24 cellular contexts compared by ENCODE assay signal in genomic region chr17:58089111-58089510, GRCh38. TPM values are rescaled to one million over a fixed set of nuclear protein-coding genes. Genes with fewer than 3 reads are reported as not detected.
A peak's percentile ranks its signal among the peaks of the same experiment; 100 is the strongest.
DNase-seq lines count a peak whose midpoint lies in the region; ATAC-seq, FAIRE-seq and TF ChIP-seq lines count a peak whose summit lies in the region.
"Had no signal": no experiment of that assay in that cellular context is flagged by ENCODE, and none has a peak within 500 bp of the region (broad histone marks: within the 10 kb centered on the region; RNA-seq: fewer than 3 reads in every experiment).

No MANE protein-coding gene starts in this region.

- H2BK120ac ChIP-seq in neuronal stem cell (ENCODE audit: low read depth, low read length), result no peak overlapping the region

- H3K4me2 ChIP-seq in neuronal stem cell (ENCODE audit: insufficient read depth, low read length, poor library complexity, severe bottlenecking), result no peak overlapping the region

- H2AFZ ChIP-seq in neuronal stem cell (ENCODE audit: low read length), result no peak overlapping the region

- no peak overlapping the region for H2BK5ac ChIP-seq in neuronal stem cell (ENCODE audit: low read length)

- no peak overlapping the region for H3K14ac ChIP-seq in neuronal stem cell (ENCODE audit: low read length)

- no peak overlapping the region for H2BK15ac ChIP-seq in neuronal stem cell (ENCODE audit: low read length)

- WGBS in neuronal stem cell (ENCODE audit: extremely low coverage in 2 of 2, insufficient read length in 2 of 2, insufficient replicate concordance in 1 of 2), 2 donors, result no CpG with 5 or more reads among the region's 11 CpGs

- H4K91ac ChIP-seq in neuronal stem cell (ENCODE audit: low read depth, low read length, poor library complexity), result no peak overlapping the region

- DNase-seq in G401 (ENCODE audit: low spot score) (peak; percentile 56), NT2/D1 (ENCODE audit: low read depth, low spot score) (no peak), dorsolateral prefrontal cortex (peak in 2 of 10 donors; percentile 27 to 41), neuronal stem cell (ENCODE audit: low spot score) (no peak), AG08396 (ENCODE audit: low spot score) (no peak), GM12891 (ENCODE audit: insufficient read length, low spot score) (no peak)
- DNase-seq: activated CD4-positive, alpha-beta T cell treated with anti-CD3 and anti-CD28 coated beads for 48 hours; aorta; dermis blood vessel endothelial cell; kidney; lower lobe of right lung; NCI-H1436 treated with DMSO at 0.1 percent for 48 hours; NCI-H2107; NCI-H774; sigmoid colon; stimulated activated CD4-positive, alpha-beta T cell treated with anti-CD3 and anti-CD28 coated beads, Interleukin-4, amount 100 ng/mL, for 4 hours had no signal

- no peak overlapping the region for H3K4ac ChIP-seq in neuronal stem cell (ENCODE audit: low read length)

- H3K4me1 ChIP-seq in NT2/D1 (ENCODE audit: insufficient read depth, insufficient read length) (peaks cover 16% of the 10 kb centered on the region), neuronal stem cell (ENCODE audit: control insufficient read depth in 2 of 2, insufficient read depth in 1 of 2, low read depth in 1 of 2, low read length in 2 of 2) (peaks cover 34 to 36% of the 10 kb centered on the region in 2 donors)

- H3K36me3 ChIP-seq in NT2/D1 (ENCODE audit: insufficient read depth, insufficient read length, low read length) (peaks cover 92% of the 10 kb centered on the region), neuronal stem cell (replicated peaks in 1 of 2; ENCODE audit: control insufficient read depth in 2 of 2, insufficient read depth in 2 of 2, low read length in 2 of 2) (peaks cover 68 to 98% of the 10 kb centered on the region in 2 donors)

- in situ Hi-C loops in G401 (cut with HindIII; ENCODE audit: low sequenced_read_pairs), result no loop called here

- H3K27ac ChIP-seq in dorsolateral prefrontal cortex (peak overlapping the region in 57 of 59 donors; percentile 8 to 90 (median 77)), neuronal stem cell (replicated peaks; ENCODE audit: low read length) (peak overlapping the region; percentile 14)
- H3K27ac ChIP-seq: cardiac muscle cell, lower lobe of right lung, sigmoid colon had no signal

- no peak for ATAC-seq in GM19023 (IDR thresholded peaks at IDR 0.05; ENCODE audit: unreplicated experiment)
- no peak for ATAC-seq in GM21390 (IDR thresholded peaks at IDR 0.05; ENCODE audit: unreplicated experiment)
- ATAC-seq: lower lobe of right lung had no signal

- intact Hi-C loops in dorsolateral prefrontal cortex (cut with DNase I), result loop anchor here (10.0 kb wide), 2 partner anchors 224 to 266 kb away; partner anchors contain the start of gene SUPT4H1 (in 1 of the 2)

- H3K79me1 ChIP-seq in neuronal stem cell (ENCODE audit: low read depth, low read length), result peaks cover 10% of the 10 kb centered on the region

- no peaks in the 10 kb centered on the region for H3K9me3 ChIP-seq in NT2/D1 (ENCODE audit: insufficient read depth, low read length)
- no peaks in the 10 kb centered on the region for H3K9me3 ChIP-seq in neuronal stem cell (replicated peaks in 1 of 2; ENCODE audit: control insufficient read depth in 2 of 2, insufficient read depth in 1 of 2, low read depth in 1 of 2, low read length in 2 of 2)
- H3K9me3 ChIP-seq: lower lobe of right lung, sigmoid colon had no signal

- TF ChIP-seq CTCF in dorsolateral prefrontal cortex (IDR thresholded peaks at IDR 0.05 in 54 of 56, conservative IDR thresholded peaks at IDR 0.05 in 2 of 56; ENCODE audit: low read depth in 1 of 56, partially characterized antibody in 56 of 56), result peak in 2 of 56 donors; percentile 10 to 14

- no peak overlapping the region for H2BK12ac ChIP-seq in neuronal stem cell (ENCODE audit: low read length)

- H3K9ac ChIP-seq in NT2/D1 (ENCODE audit: insufficient read length, low read depth), result peak overlapping the region; percentile 21
- H3K9ac ChIP-seq in neuronal stem cell (ENCODE audit: low read depth, low read length, poor library complexity), result no peak overlapping the region

- TF ChIP-seq POLR2A in GM12891 (IDR thresholded peaks at IDR 0.05; ENCODE audit: low read depth, low read length), result no peak

- H3K27me3 ChIP-seq in NT2/D1 (ENCODE audit: insufficient read depth, insufficient read length) (no peaks in the 10 kb centered on the region), dorsolateral prefrontal cortex (no peaks in the 10 kb centered on the region), neuronal stem cell (ENCODE audit: control insufficient read depth in 3 of 3, insufficient read depth in 3 of 3, low read depth in 1 of 3, low read length in 3 of 3) (no peaks in the 10 kb centered on the region)
- H3K27me3 ChIP-seq: cardiac muscle cell, sigmoid colon had no signal

- no peak overlapping the region for H4K8ac ChIP-seq in neuronal stem cell (ENCODE audit: low read depth, low read length)

- H3K23ac ChIP-seq in neuronal stem cell (ENCODE audit: low read depth, low read length, poor library complexity), result no peak overlapping the region

- no peak overlapping the region for H2AK5ac ChIP-seq in neuronal stem cell (ENCODE audit: low read depth, low read length)

- H3K18ac ChIP-seq in neuronal stem cell (ENCODE audit: low read length), result no peak overlapping the region

- H3K4me3 ChIP-seq in NT2/D1 (ENCODE audit: insufficient read length, low read depth) (no peak overlapping the region), dorsolateral prefrontal cortex (peak overlapping the region in 27 of 59 donors; percentile 0 to 47 (median 30)), neuronal stem cell (ENCODE audit: low read length in 2 of 2) (no peak overlapping the region)
- H3K4me3 ChIP-seq: cardiac muscle cell, lower lobe of right lung, sigmoid colon had no signal

- FAIRE-seq in GM12891 (lab: Jason Lieb, UNC), result no peak
- FAIRE-seq: kidney had no signal

TF ChIP-seq in GM12891, 5 proteins besides CTCF, POLR2A, EP300 and RAD21:
- TF ChIP-seq SPI1 (IDR thresholded peaks at IDR 0.05; ENCODE audit: low read depth, low read length) (no peak), POLR2AphosphoS5 (IDR thresholded peaks at IDR 0.05; ENCODE audit: low read depth, low read length) (no peak), TAF1 (IDR thresholded peaks at IDR 0.05; ENCODE audit: low read depth, low read length) (no peak), POU2F2 (IDR thresholded peaks at IDR 0.05; ENCODE audit: low read depth, low read length) (no peak), PAX5 (IDR thresholded peaks at IDR 0.05; ENCODE audit: insufficient read depth, low read length, severe bottlenecking) (no peak)
TF ChIP-seq in GM12891: peak in this region for 0.

RNA-seq across cellular contexts. Expression of gene DYNLL2, which starts 5.9 kb away (rescaled TPM):
- total RNA-seq in G401 (2014; rRNA removed; shearing (Covaris generic)), result 10.5 and 11.5 TPM in 2 replicates
- total RNA-seq in dorsolateral prefrontal cortex, result 100 to 1,000 TPM in 25 of 120 experiments, 10 to 100 TPM in 95; 59.6 to 128 (median 88.8) TPM
- 57.2 TPM for polyA plus RNA-seq in neuronal stem cell (2013, experiment 1 of 2)
- 56.7 TPM for polyA plus RNA-seq in neuronal stem cell (2013, experiment 2 of 2)
- 20.1 TPM for polyA plus RNA-seq in GM12891 (2012; ENCODE audit: low read depth, missing spikeins)

RNA-seq across cellular contexts. Expression of gene OR4D1, which starts 59.1 kb away (rescaled TPM):
- not detected in 2 replicates for total RNA-seq in G401 (2014; rRNA removed; shearing (Covaris generic))
- total RNA-seq in dorsolateral prefrontal cortex, result under 1 TPM in 20 of 120 experiments, not detected in 100; 0.08 to 0.31 (median 0.13) TPM
- 0.17 TPM for polyA plus RNA-seq in neuronal stem cell (2013, experiment 1 of 2)
- polyA plus RNA-seq in neuronal stem cell (2013, experiment 2 of 2), result 0.19 TPM
- polyA plus RNA-seq in GM12891 (2012; ENCODE audit: low read depth, missing spikeins), result not detected
- total RNA-seq: aorta, cardiac muscle cell, dermis blood vessel endothelial cell, fibroblast of lung, lower lobe of right lung, mucosa of gallbladder, OCI-LY7, progenitor cell of endocrine pancreas, sigmoid colon had no signal
- polyA plus RNA-seq: aorta, cardiac muscle cell, CD14-positive monocyte, fibroblast of lung had no signal
